ENCODE assay signal across 1 cellular context in the genomic region with DNA sequence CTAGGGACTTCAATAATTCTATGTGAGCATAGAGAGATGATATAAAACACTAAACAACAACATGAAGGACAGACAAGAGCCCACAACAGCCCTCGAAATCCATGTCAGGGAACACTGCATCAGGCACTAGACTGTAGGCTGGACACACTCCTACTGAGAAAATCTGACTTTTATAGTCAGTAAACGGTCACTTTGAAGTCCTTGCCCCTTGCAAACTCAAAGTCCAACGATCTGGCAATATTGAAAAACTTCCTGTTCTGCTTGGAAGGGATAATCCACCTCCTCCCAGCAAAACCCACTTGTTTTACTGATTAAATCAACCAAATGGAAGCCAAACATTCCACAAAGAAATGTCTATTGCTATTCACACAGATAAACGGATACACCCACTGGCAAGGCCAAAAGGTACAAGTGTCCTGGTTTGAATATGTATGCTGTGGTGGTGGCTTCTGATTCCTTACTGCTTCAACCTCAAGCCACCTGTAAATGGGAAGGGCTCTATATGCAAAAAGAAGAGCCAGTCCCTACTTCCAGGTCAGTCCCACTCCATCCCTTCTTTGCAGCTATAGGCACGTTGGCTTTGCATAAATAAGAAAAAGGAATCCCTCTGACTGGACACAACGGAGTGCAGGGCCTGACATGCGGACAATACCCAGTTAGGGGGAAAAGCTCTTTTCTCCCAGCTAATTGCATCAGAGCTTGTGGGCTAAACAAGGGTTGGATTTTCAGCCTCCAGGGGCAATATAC.
TF ChIP-seq lines count a peak whose summit lies in the region.

No MANE protein-coding gene starts in this region.

TF ChIP-seq in HepG2, 621 proteins besides CTCF, POLR2A, EP300 and RAD21 (continued from another document and continues in another):
- no peak for TF ChIP-seq ZBTB10 (CRISPR knock-in tag; IDR thresholded peaks at IDR 0.05; ENCODE audit: borderline replicate concordance)
- TF ChIP-seq, protein P1, sequence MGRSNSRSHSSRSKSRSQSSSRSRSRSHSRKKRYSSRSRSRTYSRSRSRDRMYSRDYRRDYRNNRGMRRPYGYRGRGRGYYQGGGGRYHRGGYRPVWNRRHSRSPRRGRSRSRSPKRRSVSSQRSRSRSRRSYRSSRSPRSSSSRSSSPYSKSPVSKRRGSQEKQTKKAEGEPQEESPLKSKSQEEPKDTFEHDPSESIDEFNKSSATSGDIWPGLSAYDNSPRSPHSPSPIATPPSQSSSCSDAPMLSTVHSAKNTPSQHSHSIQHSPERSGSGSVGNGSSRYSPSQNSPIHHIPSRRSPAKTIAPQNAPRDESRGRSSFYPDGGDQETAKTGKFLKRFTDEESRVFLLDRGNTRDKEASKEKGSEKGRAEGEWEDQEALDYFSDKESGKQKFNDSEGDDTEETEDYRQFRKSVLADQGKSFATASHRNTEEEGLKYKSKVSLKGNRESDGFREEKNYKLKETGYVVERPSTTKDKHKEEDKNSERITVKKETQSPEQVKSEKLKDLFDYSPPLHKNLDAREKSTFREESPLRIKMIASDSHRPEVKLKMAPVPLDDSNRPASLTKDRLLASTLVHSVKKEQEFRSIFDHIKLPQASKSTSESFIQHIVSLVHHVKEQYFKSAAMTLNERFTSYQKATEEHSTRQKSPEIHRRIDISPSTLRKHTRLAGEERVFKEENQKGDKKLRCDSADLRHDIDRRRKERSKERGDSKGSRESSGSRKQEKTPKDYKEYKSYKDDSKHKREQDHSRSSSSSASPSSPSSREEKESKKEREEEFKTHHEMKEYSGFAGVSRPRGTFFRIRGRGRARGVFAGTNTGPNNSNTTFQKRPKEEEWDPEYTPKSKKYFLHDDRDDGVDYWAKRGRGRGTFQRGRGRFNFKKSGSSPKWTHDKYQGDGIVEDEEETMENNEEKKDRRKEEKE (IDR thresholded peaks at IDR 0.05) = no peak
- no peak for TF ChIP-seq ZNF569 (CRISPR knock-in tag; IDR thresholded peaks at IDR 0.05; ENCODE audit: borderline replicate concordance)
- 0 out of 2 replicates have a peak, but pooled peaks have one; percentile 37 for TF ChIP-seq RFXANK (CRISPR knock-in tag; IDR thresholded peaks at IDR 0.05)
- TF ChIP-seq, protein P2, sequence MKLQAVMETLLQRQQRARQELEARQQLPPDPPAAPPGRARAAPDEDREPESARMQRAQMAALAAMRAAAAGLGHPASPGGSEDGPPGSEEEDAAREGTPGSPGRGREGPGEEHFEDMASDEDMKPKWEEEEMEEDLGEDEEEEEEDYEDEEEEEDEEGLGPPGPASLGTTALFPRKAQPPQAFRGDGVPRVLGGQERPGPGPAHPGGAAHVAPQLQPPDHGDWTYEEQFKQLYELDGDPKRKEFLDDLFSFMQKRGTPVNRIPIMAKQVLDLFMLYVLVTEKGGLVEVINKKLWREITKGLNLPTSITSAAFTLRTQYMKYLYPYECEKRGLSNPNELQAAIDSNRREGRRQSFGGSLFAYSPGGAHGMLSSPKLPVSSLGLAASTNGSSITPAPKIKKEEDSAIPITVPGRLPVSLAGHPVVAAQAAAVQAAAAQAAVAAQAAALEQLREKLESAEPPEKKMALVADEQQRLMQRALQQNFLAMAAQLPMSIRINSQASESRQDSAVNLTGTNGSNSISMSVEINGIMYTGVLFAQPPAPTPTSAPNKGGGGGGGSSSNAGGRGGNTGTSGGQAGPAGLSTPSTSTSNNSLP (IDR thresholded peaks at IDR 0.05; ENCODE audit: low read depth, low read length) = peak; percentile 96
- TF ChIP-seq, protein P3, sequence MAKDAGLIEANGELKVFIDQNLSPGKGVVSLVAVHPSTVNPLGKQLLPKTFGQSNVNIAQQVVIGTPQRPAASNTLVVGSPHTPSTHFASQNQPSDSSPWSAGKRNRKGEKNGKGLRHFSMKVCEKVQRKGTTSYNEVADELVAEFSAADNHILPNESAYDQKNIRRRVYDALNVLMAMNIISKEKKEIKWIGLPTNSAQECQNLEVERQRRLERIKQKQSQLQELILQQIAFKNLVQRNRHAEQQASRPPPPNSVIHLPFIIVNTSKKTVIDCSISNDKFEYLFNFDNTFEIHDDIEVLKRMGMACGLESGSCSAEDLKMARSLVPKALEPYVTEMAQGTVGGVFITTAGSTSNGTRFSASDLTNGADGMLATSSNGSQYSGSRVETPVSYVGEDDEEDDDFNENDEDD (CRISPR knock-in tag; IDR thresholded peaks at IDR 0.05; ENCODE audit: borderline replicate concordance) = 0 out of 2 replicates have a peak, but pooled peaks have one; percentile 6
- no peak for TF ChIP-seq NFE2 (CRISPR knock-in tag; IDR thresholded peaks at IDR 0.05)
- no peak; the same call in 1 of the 2 replicates for TF ChIP-seq DNMT3B (CRISPR knock-in tag; conservative IDR thresholded peaks at IDR 0.05)
- TF ChIP-seq ZFP36 (IDR thresholded peaks at IDR 0.05; ENCODE audit: borderline replicate concordance, low read depth, low read length, partially characterized antibody) = no peak
- no peak for TF ChIP-seq XRCC5 (optimal IDR thresholded peaks at IDR 0.05; ENCODE audit: low read length)
- TF ChIP-seq TOPORS (CRISPR knock-in tag; IDR thresholded peaks at IDR 0.05) = no peak
- peak; percentile 74; the same call in 1 of the 2 replicates for TF ChIP-seq ZNF878 (CRISPR knock-in tag; IDR thresholded peaks at IDR 0.05)
- TF ChIP-seq ZNF768 (CRISPR knock-in tag; IDR thresholded peaks at IDR 0.05) = no peak
- no peak for TF ChIP-seq ZNF549 (CRISPR knock-in tag; IDR thresholded peaks at IDR 0.05)
- no peak for TF ChIP-seq RARG (CRISPR knock-in tag; IDR thresholded peaks at IDR 0.05; ENCODE audit: low read depth)
- TF ChIP-seq NR2F1 (CRISPR knock-in tag; IDR thresholded peaks at IDR 0.05) = 0 out of 4 replicates have a peak, but pooled peaks of 1 of the 2 experiments have one; percentile 38
- no peak for TF ChIP-seq TEF (CRISPR knock-in tag; IDR thresholded peaks at IDR 0.05)
- peak; percentile 29; the same call in 1 of the 2 replicates for TF ChIP-seq RBFOX2 (IDR thresholded peaks at IDR 0.05; ENCODE audit: low read depth, low read length)
- no peak for TF ChIP-seq TP53 (CRISPR knock-in tag; conservative IDR thresholded peaks at IDR 0.05)
- TF ChIP-seq PHF8 (CRISPR knock-in tag; IDR thresholded peaks at IDR 0.05) = 0 out of 2 replicates have a peak, but pooled peaks have one; percentile 9
- TF ChIP-seq ZKSCAN8 (CRISPR knock-in tag; IDR thresholded peaks at IDR 0.05; ENCODE audit: borderline replicate concordance) = peak; percentile 40; the same call in 1 of the 2 replicates
- peak; percentile 55 for TF ChIP-seq KMT2B (CRISPR knock-in tag; IDR thresholded peaks at IDR 0.05)
- TF ChIP-seq YY1 (IDR thresholded peaks at IDR 0.05; ENCODE audit: insufficient read depth, insufficient replicate concordance, low read depth, low read length) = no peak
- TF ChIP-seq ZNF644 (CRISPR knock-in tag; IDR thresholded peaks at IDR 0.05; ENCODE audit: low read depth) = peak; percentile 89; the same call in 1 of the 2 replicates
- TF ChIP-seq EZH2 (conservative IDR thresholded peaks at IDR 0.05; ENCODE audit: low read depth, low read length) = no peak
- TF ChIP-seq NFYB (CRISPR knock-in tag; IDR thresholded peaks at IDR 0.05) = no peak
- TF ChIP-seq FOXC1 (CRISPR knock-in tag; IDR thresholded peaks at IDR 0.05; ENCODE audit: borderline replicate concordance) = 0 out of 2 replicates have a peak, but pooled peaks have one; percentile 32
- no peak for TF ChIP-seq ZNF883 (CRISPR knock-in tag; IDR thresholded peaks at IDR 0.05; ENCODE audit: not compliant biosample characterization)
- TF ChIP-seq ZNF12 (CRISPR knock-in tag; IDR thresholded peaks at IDR 0.05) = peak; percentile 57; the same call in 1 of the 2 replicates
- TF ChIP-seq ZFP82 (CRISPR knock-in tag; IDR thresholded peaks at IDR 0.05; ENCODE audit: borderline replicate concordance) = no peak
- no peak; the same call in 1 of the 2 replicates for TF ChIP-seq ZNF709 (CRISPR knock-in tag; IDR thresholded peaks at IDR 0.05)
- TF ChIP-seq SIN3A (IDR thresholded peaks at IDR 0.05; ENCODE audit: borderline replicate concordance, low read depth, low read length) = no peak
- no peak for TF ChIP-seq CCAR2 (optimal IDR thresholded peaks at IDR 0.05; ENCODE audit: low read depth, low read length)
- TF ChIP-seq, protein P4, sequence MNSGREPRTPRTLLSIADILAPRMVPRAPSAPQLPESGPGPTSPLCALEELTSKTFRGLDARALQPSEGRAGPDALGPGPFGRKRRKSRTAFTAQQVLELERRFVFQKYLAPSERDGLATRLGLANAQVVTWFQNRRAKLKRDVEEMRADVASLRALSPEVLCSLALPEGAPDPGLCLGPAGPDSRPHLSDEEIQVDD (CRISPR knock-in tag; IDR thresholded peaks at IDR 0.05; ENCODE audit: borderline replicate concordance) = no peak
- peak; percentile 80; the same call in 1 of the 2 replicates for TF ChIP-seq ZNF772 (CRISPR knock-in tag; IDR thresholded peaks at IDR 0.05)
- TF ChIP-seq ZMAT5 (CRISPR knock-in tag; IDR thresholded peaks at IDR 0.05; ENCODE audit: borderline replicate concordance, low read depth) = no peak
- TF ChIP-seq ZNF614 (CRISPR knock-in tag; IDR thresholded peaks at IDR 0.05; ENCODE audit: borderline replicate concordance) = peak; percentile 92
- peak; percentile 96 for TF ChIP-seq ISL2 (CRISPR knock-in tag; IDR thresholded peaks at IDR 0.05)
- TF ChIP-seq REXO4 (CRISPR knock-in tag; IDR thresholded peaks at IDR 0.05; ENCODE audit: borderline replicate concordance) = no peak
- TF ChIP-seq, protein P5, sequence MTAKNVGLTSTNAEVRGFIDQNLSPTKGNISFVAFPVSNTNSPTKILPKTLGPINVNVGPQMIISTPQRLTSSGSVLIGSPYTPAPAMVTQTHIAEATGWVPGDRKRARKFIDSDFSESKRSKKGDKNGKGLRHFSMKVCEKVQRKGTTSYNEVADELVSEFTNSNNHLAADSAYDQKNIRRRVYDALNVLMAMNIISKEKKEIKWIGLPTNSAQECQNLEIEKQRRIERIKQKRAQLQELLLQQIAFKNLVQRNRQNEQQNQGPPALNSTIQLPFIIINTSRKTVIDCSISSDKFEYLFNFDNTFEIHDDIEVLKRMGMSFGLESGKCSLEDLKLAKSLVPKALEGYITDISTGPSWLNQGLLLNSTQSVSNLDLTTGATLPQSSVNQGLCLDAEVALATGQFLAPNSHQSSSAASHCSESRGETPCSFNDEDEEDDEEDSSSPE (CRISPR knock-in tag; IDR thresholded peaks at IDR 0.05) = no peak
- TF ChIP-seq, protein P6, sequence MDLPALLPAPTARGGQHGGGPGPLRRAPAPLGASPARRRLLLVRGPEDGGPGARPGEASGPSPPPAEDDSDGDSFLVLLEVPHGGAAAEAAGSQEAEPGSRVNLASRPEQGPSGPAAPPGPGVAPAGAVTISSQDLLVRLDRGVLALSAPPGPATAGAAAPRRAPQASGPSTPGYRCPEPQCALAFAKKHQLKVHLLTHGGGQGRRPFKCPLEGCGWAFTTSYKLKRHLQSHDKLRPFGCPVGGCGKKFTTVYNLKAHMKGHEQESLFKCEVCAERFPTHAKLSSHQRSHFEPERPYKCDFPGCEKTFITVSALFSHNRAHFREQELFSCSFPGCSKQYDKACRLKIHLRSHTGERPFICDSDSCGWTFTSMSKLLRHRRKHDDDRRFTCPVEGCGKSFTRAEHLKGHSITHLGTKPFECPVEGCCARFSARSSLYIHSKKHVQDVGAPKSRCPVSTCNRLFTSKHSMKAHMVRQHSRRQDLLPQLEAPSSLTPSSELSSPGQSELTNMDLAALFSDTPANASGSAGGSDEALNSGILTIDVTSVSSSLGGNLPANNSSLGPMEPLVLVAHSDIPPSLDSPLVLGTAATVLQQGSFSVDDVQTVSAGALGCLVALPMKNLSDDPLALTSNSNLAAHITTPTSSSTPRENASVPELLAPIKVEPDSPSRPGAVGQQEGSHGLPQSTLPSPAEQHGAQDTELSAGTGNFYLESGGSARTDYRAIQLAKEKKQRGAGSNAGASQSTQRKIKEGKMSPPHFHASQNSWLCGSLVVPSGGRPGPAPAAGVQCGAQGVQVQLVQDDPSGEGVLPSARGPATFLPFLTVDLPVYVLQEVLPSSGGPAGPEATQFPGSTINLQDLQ (CRISPR knock-in tag; IDR thresholded peaks at IDR 0.05) = no peak
- no peak for TF ChIP-seq NFE2L1 (CRISPR knock-in tag; IDR thresholded peaks at IDR 0.05; ENCODE audit: borderline replicate concordance)
- TF ChIP-seq ATM (IDR thresholded peaks at IDR 0.05; ENCODE audit: borderline replicate concordance) = no peak
- TF ChIP-seq SIX4 (CRISPR knock-in tag; IDR thresholded peaks at IDR 0.05) = 0 out of 2 replicates have a peak, but pooled peaks have one; percentile 48
- TF ChIP-seq ZFX (CRISPR knock-in tag; IDR thresholded peaks at IDR 0.05; ENCODE audit: low read depth) = 0 out of 2 replicates have a peak, but pooled peaks have one; percentile 2
- TF ChIP-seq, protein P7, sequence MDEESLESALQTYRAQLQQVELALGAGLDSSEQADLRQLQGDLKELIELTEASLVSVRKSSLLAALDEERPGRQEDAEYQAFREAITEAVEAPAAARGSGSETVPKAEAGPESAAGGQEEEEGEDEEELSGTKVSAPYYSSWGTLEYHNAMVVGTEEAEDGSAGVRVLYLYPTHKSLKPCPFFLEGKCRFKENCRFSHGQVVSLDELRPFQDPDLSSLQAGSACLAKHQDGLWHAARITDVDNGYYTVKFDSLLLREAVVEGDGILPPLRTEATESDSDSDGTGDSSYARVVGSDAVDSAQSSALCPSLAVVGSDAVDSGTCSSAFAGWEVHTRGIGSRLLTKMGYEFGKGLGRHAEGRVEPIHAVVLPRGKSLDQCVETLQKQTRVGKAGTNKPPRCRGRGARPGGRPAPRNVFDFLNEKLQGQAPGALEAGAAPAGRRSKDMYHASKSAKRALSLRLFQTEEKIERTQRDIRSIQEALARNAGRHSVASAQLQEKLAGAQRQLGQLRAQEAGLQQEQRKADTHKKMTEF (CRISPR knock-in tag; IDR thresholded peaks at IDR 0.05) = peak; percentile 90
- TF ChIP-seq CENPX (CRISPR knock-in tag; IDR thresholded peaks at IDR 0.05) = no peak
